ENCODE assay signal across 10 cellular contexts in genomic region chr12:11580125-11580751, GRCh38.
A peak's percentile ranks its signal among the peaks of the same experiment; 100 is the strongest.
DNase-seq lines count a peak whose midpoint lies in the region; ATAC-seq lines count a peak whose summit lies in the region.
"Had no signal": no experiment of that assay in that cellular context is flagged by ENCODE, and none has a peak within 500 bp of the region (broad histone marks: within the 10 kb centered on the region; RNA-seq: fewer than 3 reads in every experiment).

No MANE protein-coding gene starts in this region.

- no peak overlapping the region for H3K23ac ChIP-seq in mesendoderm (ENCODE audit: low read length)

- no peak overlapping the region for H3K18ac ChIP-seq in mesendoderm (ENCODE audit: low read length)

- no peak overlapping the region for H3K4me3 ChIP-seq in mesendoderm (ENCODE audit: low read length)
- H3K4me3 ChIP-seq: ovary had no signal

- no peaks in the 10 kb centered on the region for H3K27me3 ChIP-seq in mesendoderm (ENCODE audit: insufficient read depth, low read length, poor library complexity)
- H3K27me3 ChIP-seq: ovary had no signal

- no peak overlapping the region for H3K9ac ChIP-seq in mesendoderm (ENCODE audit: low read length)

- no peak overlapping the region for H4K5ac ChIP-seq in mesendoderm (ENCODE audit: low read length)

- H3K56ac ChIP-seq in mesendoderm (ENCODE audit: low read length): no peak overlapping the region

- H3K79me2 ChIP-seq in mesendoderm (ENCODE audit: control insufficient read depth, insufficient read depth, low read length): no peaks in the 10 kb centered on the region

- ATAC-seq in HG03565 (IDR thresholded peaks at IDR 0.05; ENCODE audit: unreplicated experiment): peak; percentile 30
- no peak for ATAC-seq in GM21825 (IDR thresholded peaks at IDR 0.05; ENCODE audit: unreplicated experiment)
- no peak for ATAC-seq in GM18517 (IDR thresholded peaks at IDR 0.05; ENCODE audit: unreplicated experiment)

- no peak overlapping the region for H2AK5ac ChIP-seq in mesendoderm (ENCODE audit: low read length)

- H2BK120ac ChIP-seq in mesendoderm (ENCODE audit: low read depth, low read length): no peak overlapping the region

- H3K27ac ChIP-seq in mesendoderm (ENCODE audit: low read depth, low read length): no peak overlapping the region
- H3K27ac ChIP-seq: ovary had no signal

- no peak overlapping the region for H2BK5ac ChIP-seq in mesendoderm (ENCODE audit: low read length)

- no peaks in the 10 kb centered on the region for H3K79me1 ChIP-seq in mesendoderm (ENCODE audit: low read length)

- WGBS in mesendoderm (ENCODE audit: extremely low coverage, insufficient coverage, low lambda C conversion rate): no CpG with 5 or more reads among the region's 2 CpGs

- H3K4me2 ChIP-seq in mesendoderm (ENCODE audit: low read length): no peak overlapping the region

- no peaks in the 10 kb centered on the region for H3K4me1 ChIP-seq in mesendoderm (ENCODE audit: control insufficient read depth, low read depth, low read length)

- no peaks in the 10 kb centered on the region for H3K36me3 ChIP-seq in mesendoderm (ENCODE audit: control insufficient read depth, insufficient read depth, low read length)
- H3K36me3 ChIP-seq: ovary had no signal

- H4K8ac ChIP-seq in mesendoderm (ENCODE audit: low read depth, low read length): no peak overlapping the region

- no peak overlapping the region for H2BK15ac ChIP-seq in mesendoderm (replicated peaks; ENCODE audit: low read depth)

- DNase-seq in AG08396 (ENCODE audit: low spot score) (peak; percentile 61), astrocyte of the hippocampus (ENCODE audit: low read depth, low spot score) (peak; percentile 86), mesendoderm (peak; percentile 59), HuH-7.5 (ENCODE audit: low spot score) (no peak), NCI-H146 (lab: John Stamatoyannopoulos, UW) (no peak)
- DNase-seq: NCI-H2081 had no signal

- H3K4ac ChIP-seq in mesendoderm (ENCODE audit: low read depth, low read length): no peak overlapping the region

Comparison
In these comparisons a context has a peak if more than half of its experiments do, and no peak if none do; other contexts are left out.
1. DNase-seq: peak in AG08396 (single experiment), astrocyte of the hippocampus (single experiment) and mesendoderm (single experiment); none in HuH-7.5 (single experiment) and NCI-H146 (single experiment).